8 cellular contexts compared by ENCODE assay signal in genomic region chr6:129749749-129750120, GRCh38. TPM values are rescaled to one million over a fixed set of nuclear protein-coding genes. Genes with fewer than 3 reads are reported as not detected.
DNase-seq lines count a peak whose midpoint lies in the region; ATAC-seq, FAIRE-seq and TF ChIP-seq lines count a peak whose summit lies in the region.

No MANE protein-coding gene starts in this region.

- TF ChIP-seq CTCF in epithelial cell of esophagus (IDR thresholded peaks at IDR 0.05; ENCODE audit: insufficient read depth, low read depth, low read length, missing control alignments): no peak

- DNase-seq in ELR (ENCODE audit: low read depth) (peak; percentile 95), OCI-M1 (lab: John Stamatoyannopoulos, UW) (peak; percentile 92), epithelial cell of esophagus (ENCODE audit: low read depth) (peak; percentile 76), small intestine (peak; percentile 54), cortex of kidney (lab: John Stamatoyannopoulos, UW) (no peak), caudate nucleus (lab: John Stamatoyannopoulos, UW) (no peak)

- peaks cover 0 to 4% of the 10 kb centered on the region in 2 donors for H3K4me1 ChIP-seq in small intestine (ENCODE audit: control insufficient read depth in 2 of 2, insufficient read depth in 1 of 2, low read depth in 1 of 2, low read length in 1 of 2)

- H3K27ac ChIP-seq in small intestine (ENCODE audit: low read depth in 1 of 2, low read length in 1 of 2) (peak overlapping the region in 1 of 2 donors; percentile 61), caudate nucleus (ENCODE audit: low read depth, low read length) (no peak overlapping the region)

- no peaks in the 10 kb centered on the region for H3K36me3 ChIP-seq in small intestine (ENCODE audit: control insufficient read depth in 2 of 2, insufficient read depth in 2 of 2, low read length in 2 of 2)

- no peak overlapping the region for H3K4me3 ChIP-seq in epithelial cell of esophagus (ENCODE audit: low read length)
- H3K4me3 ChIP-seq in small intestine (ENCODE audit: low read depth in 1 of 2, low read length in 2 of 2): no peak overlapping the region

- 54 to 81% (median 54%) methylated on average over 4 of the region's 4 CpGs for WGBS in small intestine, 3 donors

- FAIRE-seq in small intestine (lab: Jason Lieb, UNC): no peak

- peak; percentile 24 for ATAC-seq in HG02610 (IDR thresholded peaks at IDR 0.05; ENCODE audit: unreplicated experiment)
- no peak for ATAC-seq in GM21515 (IDR thresholded peaks at IDR 0.05; ENCODE audit: unreplicated experiment)

- H3K27me3 ChIP-seq in small intestine (ENCODE audit: control insufficient read depth in 2 of 2, insufficient read depth in 2 of 2, low read length in 2 of 2): no peaks in the 10 kb centered on the region

- no peaks in the 10 kb centered on the region for H3K9me3 ChIP-seq in small intestine (ENCODE audit: control insufficient read depth, low read depth)

RNA-seq across cellular contexts. Expression of gene ARHGAP18, which starts 39.8 kb away (rescaled TPM):
- polyA plus RNA-seq in small intestine: 10 to 100 TPM; 15.1 to 32.4 (median 26.2) TPM

Comparison
In these comparisons a context has a peak if more than half of its experiments do, and no peak if none do; other contexts are left out.
1. DNase-seq: peak in ELR (single experiment), OCI-M1 (single experiment), epithelial cell of esophagus (single experiment) and small intestine (single experiment); none in cortex of kidney (single experiment) and caudate nucleus (0 of 61).